ENCODE assay signal across 33 cellular contexts in genomic region chr18:10417191-10417590, GRCh38. TPM values are rescaled to one million over a fixed set of nuclear protein-coding genes. Genes with fewer than 3 reads are reported as not detected.
A peak's percentile ranks its signal among the peaks of the same experiment; 100 is the strongest.
DNase-seq lines count a peak whose midpoint lies in the region; ATAC-seq and TF ChIP-seq lines count a peak whose summit lies in the region.
"Had no signal": no experiment of that assay in that cellular context is flagged by ENCODE, and none has a peak within 500 bp of the region (broad histone marks: within the 10 kb centered on the region; RNA-seq: fewer than 3 reads in every experiment).

No MANE protein-coding gene starts in this region.

- H3K27ac ChIP-seq in HEK293 (ENCODE audit: extremely low read depth, low read depth, low read length), result no peak overlapping the region
- H3K27ac ChIP-seq in RWPE2 (ENCODE audit: poor library complexity, severe bottlenecking), result peak overlapping the region; percentile 27
- H3K27ac ChIP-seq in foreskin keratinocyte, result peak overlapping the region; percentile 94
- H3K27ac ChIP-seq in skin epidermis, result peak overlapping the region in 20 of 21 experiments; percentile 31 to 85 (median 71)
- H3K27ac ChIP-seq in caudate nucleus (ENCODE audit: low read depth, low read length), result no peak overlapping the region
- H3K27ac ChIP-seq: A549, adrenal gland, gastrocnemius medialis, psoas muscle, thyroid gland had no signal

- POLR2A ChIA-PET in HEK293 (lab: Yijun Ruan, JAX), result no interaction called here
- POLR2A ChIA-PET in activated CD8-positive, alpha-beta T cell treated with anti-CD3 and anti-CD28 coated beads, Interleukin-2, amount 10 ng/mL, durations not matched to agents 7 days and 5 days (lab: Charles Lee), result no interaction called here

- H3K9me3 ChIP-seq in HEK293 (ENCODE audit: control insufficient read depth, insufficient read depth, low read depth, low read length) (no peaks in the 10 kb centered on the region), RWPE2 (ENCODE audit: severe bottlenecking) (no peaks in the 10 kb centered on the region)
- H3K9me3 ChIP-seq: A549, adrenal gland, gastrocnemius medialis, HAP-1, psoas muscle, thyroid gland had no signal

- CTCF ChIA-PET in HEK293 (lab: Yijun Ruan, JAX), result no interaction called here
- CTCF ChIA-PET in activated CD8-positive, alpha-beta T cell treated with anti-CD3 and anti-CD28 coated beads, Interleukin-2, amount 10 ng/mL, durations not matched to agents 7 days and 5 days (lab: Charles Lee), result no interaction called here

- H3K4me1 ChIP-seq in HEK293 (ENCODE audit: control insufficient read depth, insufficient read depth, low read length) (no peaks in the 10 kb centered on the region), RWPE2 (ENCODE audit: insufficient read depth, poor library complexity, severe bottlenecking) (peaks cover 27% of the 10 kb centered on the region), foreskin keratinocyte (peaks cover 38% of the 10 kb centered on the region)
- H3K4me1 ChIP-seq: A549, adrenal gland, gastrocnemius medialis, HAP-1, psoas muscle, thyroid gland had no signal

- no peaks in the 10 kb centered on the region for H3K27me3 Mint-ChIP-seq in activated CD8-positive, alpha-beta T cell treated with anti-CD3 and anti-CD28 coated beads, Interleukin-2, amount 10 ng/mL, durations not matched to agents 7 days and 5 days (ENCODE audit: low read depth)
- H3K27me3 Mint-ChIP-seq: activated CD8-positive, alpha-beta memory T cell treated with anti-CD3 and anti-CD28 coated beads, Interleukin-2, amount 10 ng/mL, durations not matched to agents 7 days and 5 days; stimulated activated naive CD8-positive, alpha-beta T cell treated with anti-CD3 and anti-CD28 coated beads, Interleukin-15, Interleukin-2, amounts not matched to agents 100 ng/mL and 50 ng/mL, for 24 hours had no signal

- TF ChIP-seq CTCF in HEK293 (tag by site-specific recombination; IDR thresholded peaks at IDR 0.05) (no peak), RWPE2 (IDR thresholded peaks at IDR 0.05; ENCODE audit: poor library complexity, severe bottlenecking) (no peak), foreskin keratinocyte (conservative IDR thresholded peaks at IDR 0.05) (peak; percentile 1)

- H3K36me3 Mint-ChIP-seq in activated CD8-positive, alpha-beta T cell treated with anti-CD3 and anti-CD28 coated beads, Interleukin-2, amount 10 ng/mL, durations not matched to agents 7 days and 5 days (ENCODE audit: low read depth), result no peaks in the 10 kb centered on the region
- H3K36me3 Mint-ChIP-seq: activated CD8-positive, alpha-beta memory T cell treated with anti-CD3 and anti-CD28 coated beads, Interleukin-2, amount 10 ng/mL, durations not matched to agents 7 days and 5 days; brain had no signal

- H3K27me3 ChIP-seq in RWPE2 (ENCODE audit: insufficient read depth, poor library complexity, severe bottlenecking) (no peaks in the 10 kb centered on the region), foreskin keratinocyte (no peaks in the 10 kb centered on the region), H7 (ENCODE audit: control insufficient read depth, insufficient read depth, low read length) (no peaks in the 10 kb centered on the region)
- H3K27me3 ChIP-seq: adrenal gland, gastrocnemius medialis, thyroid gland had no signal

- H3K36me3 ChIP-seq in HEK293 (ENCODE audit: control insufficient read depth in 2 of 2, insufficient read depth in 1 of 2, low read length in 2 of 2) (no peaks in the 10 kb centered on the region), RWPE2 (ENCODE audit: low read depth) (no peaks in the 10 kb centered on the region), H7 (replicated peaks; ENCODE audit: control insufficient read depth, insufficient read depth, low read length) (no peaks in the 10 kb centered on the region)
- H3K36me3 ChIP-seq: adrenal gland, gastrocnemius medialis, HAP-1, thyroid gland, WERI-Rb-1 had no signal

- H3K9me3 Mint-ChIP-seq in activated CD8-positive, alpha-beta T cell treated with anti-CD3 and anti-CD28 coated beads, Interleukin-2, amount 10 ng/mL, durations not matched to agents 7 days and 5 days (ENCODE audit: insufficient read depth), result no peaks in the 10 kb centered on the region
- H3K9me3 Mint-ChIP-seq: stimulated activated naive CD8-positive, alpha-beta T cell treated with anti-CD3 and anti-CD28 coated beads, Interleukin-15, Interleukin-2, amounts not matched to agents 100 ng/mL and 50 ng/mL, for 24 hours had no signal

- H3K4me3 ChIP-seq in HEK293 (ENCODE audit: low read depth, low read length) (no peak overlapping the region), RWPE2 (ENCODE audit: severe bottlenecking) (no peak overlapping the region), skin epidermis (no peak overlapping the region), H7 (ENCODE audit: insufficient read depth, low read depth, low read length) (no peak overlapping the region)
- H3K4me3 ChIP-seq: A549, adrenal gland, gastrocnemius medialis, HAP-1, psoas muscle, thyroid gland had no signal

- H3K4me3 Mint-ChIP-seq in activated CD8-positive, alpha-beta T cell treated with anti-CD3 and anti-CD28 coated beads, Interleukin-2, amount 10 ng/mL, durations not matched to agents 7 days and 5 days, result no peak overlapping the region
- H3K4me3 Mint-ChIP-seq: activated CD8-positive, alpha-beta memory T cell treated with anti-CD3 and anti-CD28 coated beads, Interleukin-2, amount 10 ng/mL, durations not matched to agents 7 days and 5 days; activated T-cell treated with anti-CD3 and anti-CD28 coated beads, Interleukin-2, amount 50 U/mL, for 72 hours; brain; CD4-positive, alpha-beta T cell; naive B cell; stimulated activated naive CD8-positive, alpha-beta T cell treated with anti-CD3 and anti-CD28 coated beads, Interleukin-15, Interleukin-2, amounts not matched to agents 100 ng/mL and 50 ng/mL, for 24 hours had no signal

- DNase-seq in RWPE2 (ENCODE audit: low spot score) (peak; percentile 88), foreskin keratinocyte (peak; percentile 96 to 99), caudate nucleus (lab: John Stamatoyannopoulos, UW) (no peak), H7 (no peak)
- no peak for DNase-seq in activated CD8-positive, alpha-beta T cell treated with anti-CD3 and anti-CD28 coated beads, Interleukin-2, amount 10 ng/mL, durations not matched to agents 7 days and 5 days
- no peak for DNase-seq in stimulated activated CD4-positive, alpha-beta T cell treated with anti-CD3 and anti-CD28 coated beads, Interleukin-2, amount 100 ng/mL, for 24 hours
- DNase-seq: activated CD4-positive, alpha-beta T cell treated with anti-CD3 and anti-CD28 coated beads for 48 hours; activated CD8-positive, alpha-beta memory T cell treated with anti-CD3 and anti-CD28 coated beads, Interleukin-2, amount 10 ng/mL, durations not matched to agents 7 days and 5 days; activated naive CD4-positive, alpha-beta T cell; activated T-cell treated with anti-CD3 and anti-CD28 coated beads, Interleukin-2, amount 50 U/mL, for 72 hours; adrenal gland; AML-193; CD4-positive, alpha-beta T cell; DMS 273 treated with DMSO at 0.1 percent for 48 hours; effector memory CD4-positive, alpha-beta T cell; gastrocnemius medialis; KG1; naive B cell; NCI-H146; psoas muscle; SHP77 treated with DMSO at 0.1 percent for 48 hours; T1000; thyroid gland; WERI-Rb-1 had no signal

- H3K4me1 Mint-ChIP-seq in activated CD8-positive, alpha-beta T cell treated with anti-CD3 and anti-CD28 coated beads, Interleukin-2, amount 10 ng/mL, durations not matched to agents 7 days and 5 days (ENCODE audit: low read depth), result no peaks in the 10 kb centered on the region
- H3K4me1 Mint-ChIP-seq: activated CD8-positive, alpha-beta memory T cell treated with anti-CD3 and anti-CD28 coated beads, Interleukin-2, amount 10 ng/mL, durations not matched to agents 7 days and 5 days; naive B cell had no signal

- no peak overlapping the region for H3K27ac Mint-ChIP-seq in activated CD8-positive, alpha-beta T cell treated with anti-CD3 and anti-CD28 coated beads, Interleukin-2, amount 10 ng/mL, durations not matched to agents 7 days and 5 days
- H3K27ac Mint-ChIP-seq: activated CD8-positive, alpha-beta memory T cell treated with anti-CD3 and anti-CD28 coated beads, Interleukin-2, amount 10 ng/mL, durations not matched to agents 7 days and 5 days; activated T-cell treated with anti-CD3 and anti-CD28 coated beads, Interleukin-2, amount 50 U/mL, for 72 hours; CD4-positive, alpha-beta T cell; naive B cell; stimulated activated naive CD8-positive, alpha-beta T cell treated with anti-CD3 and anti-CD28 coated beads, Interleukin-15, Interleukin-2, amounts not matched to agents 100 ng/mL and 50 ng/mL, for 24 hours had no signal

- ATAC-seq in RWPE2 (ENCODE audit: low read depth) (peak; percentile 90), foreskin keratinocyte (peak; percentile 89)
- no peak for ATAC-seq in activated CD8-positive, alpha-beta T cell treated with anti-CD3 and anti-CD28 coated beads, Interleukin-2, amount 10 ng/mL, durations not matched to agents 7 days and 5 days
- ATAC-seq: A549; activated CD8-positive, alpha-beta memory T cell treated with anti-CD3 and anti-CD28 coated beads, Interleukin-2, amount 10 ng/mL, durations not matched to agents 7 days and 5 days; activated T-cell treated with anti-CD3 and anti-CD28 coated beads, Interleukin-2, amount 50 U/mL, for 72 hours; gastrocnemius medialis; left lobe of liver; psoas muscle had no signal

TF ChIP-seq in HEK293, 187 proteins besides CTCF, POLR2A, EP300 and RAD21:
- TF ChIP-seq KLF1 (tag by site-specific recombination; IDR thresholded peaks at IDR 0.05) (0 out of 2 replicates have a peak, but pooled peaks have one; percentile 19), ZNF132 (tag by site-specific recombination; IDR thresholded peaks at IDR 0.05; ENCODE audit: borderline replicate concordance) (no peak)

RNA-seq across cellular contexts. Expression of gene APCDD1, which starts 37.2 kb away (rescaled TPM):
- total RNA-seq in foreskin keratinocyte, result 2.8 and 5.6 TPM in 2 replicates
- 2.0 and 4.8 TPM in 2 replicates for polyA plus RNA-seq in foreskin keratinocyte
- 26.8 and 40.2 TPM in 2 replicates for total RNA-seq in H7 (2014; rRNA removed; shearing (Covaris generic))
- total RNA-seq in activated CD8-positive, alpha-beta T cell treated with anti-CD3 and anti-CD28 coated beads, Interleukin-2, amount 10 ng/mL, durations not matched to agents 7 days and 5 days, result not detected
- total RNA-seq: activated CD8-positive, alpha-beta memory T cell treated with anti-CD3 and anti-CD28 coated beads, Interleukin-2, amount 10 ng/mL, durations not matched to agents 7 days and 5 days; activated T-cell treated with anti-CD3 and anti-CD28 coated beads, Interleukin-2, amount 50 U/mL, for 72 hours; CD4-positive, alpha-beta T cell; NCI-H460; OCI-LY7 had no signal
- polyA plus RNA-seq: A549 had no signal

Comparison
In these comparisons a context has a peak if more than half of its experiments do, and no peak if none do; other contexts are left out.
1. H3K27ac ChIP-seq: peak in RWPE2 (single experiment), foreskin keratinocyte (single experiment) and skin epidermis (20 of 21); none in HEK293 (single experiment) and caudate nucleus (single experiment).
2. DNase-seq: peak in RWPE2 (single experiment) and foreskin keratinocyte (2 of 2); none in caudate nucleus (0 of 61), H7 (single experiment), activated CD8-positive, alpha-beta T cell treated with anti-CD3 and anti-CD28 coated beads, Interleukin-2, amount 10 ng/mL, durations not matched to agents 7 days and 5 days (single experiment) and stimulated activated CD4-positive, alpha-beta T cell treated with anti-CD3 and anti-CD28 coated beads, Interleukin-2, amount 100 ng/mL, for 24 hours (0 of 2).